14 cellular contexts compared by ENCODE assay signal in genomic region chr5:115336201-115336720, GRCh38. TPM values are rescaled to one million over a fixed set of nuclear protein-coding genes. Genes with fewer than 3 reads are reported as not detected.
A peak's percentile ranks its signal among the peaks of the same experiment; 100 is the strongest.
DNase-seq lines count a peak whose midpoint lies in the region; ATAC-seq and TF ChIP-seq lines count a peak whose summit lies in the region.
"Had no signal": no experiment of that assay in that cellular context is flagged by ENCODE, and none has a peak within 500 bp of the region (broad histone marks: within the 10 kb centered on the region; RNA-seq: fewer than 3 reads in every experiment).

No MANE protein-coding gene starts in this region.

- no peaks in the 10 kb centered on the region for H3K27me3 ChIP-seq in dorsolateral prefrontal cortex
- H3K27me3 ChIP-seq: BLaER1 had no signal

- no peak for ATAC-seq in HG03457 (IDR thresholded peaks at IDR 0.05; ENCODE audit: unreplicated experiment)

- H3K4me3 ChIP-seq in dorsolateral prefrontal cortex, result no peak overlapping the region
- H3K4me3 ChIP-seq: BLaER1 had no signal

- peak overlapping the region in 40 of 59 donors; percentile 1 to 86 (median 55) for H3K27ac ChIP-seq in dorsolateral prefrontal cortex
- peak overlapping the region; percentile 13 for H3K27ac ChIP-seq in temporal lobe (ENCODE audit: low read depth, low read length)
- H3K27ac ChIP-seq: BLaER1, HL-60 had no signal

- no peak for TF ChIP-seq CTCF in dorsolateral prefrontal cortex (IDR thresholded peaks at IDR 0.05 in 54 of 56, conservative IDR thresholded peaks at IDR 0.05 in 2 of 56; ENCODE audit: low read depth in 1 of 56, partially characterized antibody in 56 of 56)

- DNase-seq in RPMI7951 (ENCODE audit: low read depth) (peak; percentile 6), dorsolateral prefrontal cortex (peak in 1 of 10 donors; percentile 30), iris pigment epithelial cell (ENCODE audit: low read depth) (peak; percentile 41), NK-92 (lab: John Stamatoyannopoulos, UW; ENCODE audit: unreplicated experiment) (no peak)
- DNase-seq in effector CD4-positive, alpha-beta T cell, result no peak
- DNase-seq: CD8-positive, alpha-beta memory T cell; DMS53; GF-D8; HCEC 1CT; HFFc6 had no signal

- intact Hi-C loops in dorsolateral prefrontal cortex (cut with DNase I), result loop anchor here in 1 of 2 donors (10.0 kb wide), 1 partner anchor 169 kb away; no protein-coding TSS in a partner anchor

RNA-seq across cellular contexts. Expression of gene CCDC112, which starts 39.8 kb away (rescaled TPM):
- 8.4 and 8.9 TPM in 2 replicates for total RNA-seq in RPMI7951 (2014; rRNA removed; shearing (Covaris generic))
- total RNA-seq in dorsolateral prefrontal cortex (10 to 100 TPM in 78 of 120 experiments, 1 to 10 TPM in 42; 5.8 to 17.1 (median 10.8) TPM), temporal lobe (69.8 TPM)

Comparison
In these comparisons a context has a peak if more than half of its experiments do, and no peak if none do; other contexts are left out.
1. DNase-seq: peak in RPMI7951 (single experiment) and iris pigment epithelial cell (single experiment); none in NK-92 (single experiment) and effector CD4-positive, alpha-beta T cell (single experiment).